ENCODE assay signal across 16 cellular contexts in the genomic region with DNA sequence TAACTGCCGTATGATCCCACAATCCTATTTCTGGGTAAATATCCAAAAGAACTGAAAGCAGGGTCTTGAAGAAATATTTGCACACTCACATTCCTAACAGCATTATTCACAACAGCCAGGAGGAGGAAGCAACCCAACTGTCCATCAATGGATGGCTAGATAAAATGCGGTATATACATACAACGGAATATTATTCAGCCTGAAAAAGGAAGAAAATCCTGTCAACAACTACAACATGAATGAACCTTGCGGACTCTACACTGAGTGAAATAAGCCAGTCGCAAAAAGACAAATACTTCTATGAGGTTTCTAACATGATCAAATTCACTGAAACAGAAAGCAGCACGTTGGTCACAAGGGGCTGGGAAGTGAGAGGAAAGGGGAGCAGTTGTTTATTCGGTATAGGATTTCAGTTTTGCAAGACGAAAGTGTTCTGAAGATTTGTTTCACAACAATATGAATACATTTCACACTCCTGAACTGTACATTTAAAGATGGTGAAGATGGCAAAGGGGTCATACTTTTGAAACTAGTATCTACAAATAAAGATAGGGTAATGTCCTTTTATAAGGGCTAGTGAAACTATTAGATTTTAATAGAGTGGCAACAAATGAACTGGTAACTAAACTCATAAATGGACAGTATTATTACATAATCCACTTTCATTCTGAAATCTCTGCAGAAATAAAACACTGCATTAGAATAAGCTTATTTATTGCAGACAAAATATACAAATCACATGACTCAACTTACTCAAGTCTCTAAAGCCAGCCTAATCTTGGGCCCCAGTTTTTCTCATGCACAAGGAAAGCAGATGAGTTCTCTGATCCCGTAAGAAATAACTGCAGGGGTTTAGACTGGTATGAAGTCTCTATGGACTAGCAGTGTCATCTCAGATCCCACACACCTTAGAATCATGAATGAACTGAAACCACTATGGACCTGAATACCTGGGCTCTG. TPM values are rescaled to one million over a fixed set of nuclear protein-coding genes. Genes with fewer than 3 reads are reported as not detected.
DNase-seq lines count a peak whose midpoint lies in the region; ATAC-seq and TF ChIP-seq lines count a peak whose summit lies in the region.
"Had no signal": no experiment of that assay in that cellular context is flagged by ENCODE, and none has a peak within 500 bp of the region (broad histone marks: within the 10 kb centered on the region; RNA-seq: fewer than 3 reads in every experiment).

No MANE protein-coding gene starts in this region.

- H3K36me3 ChIP-seq in smooth muscle cell (ENCODE audit: low read depth), result peaks cover 9% of the 10 kb centered on the region

- no peaks in the 10 kb centered on the region for H3K27me3 ChIP-seq in smooth muscle cell (ENCODE audit: low read depth)

- H3K27me3 Mint-ChIP-seq in activated T-cell treated with anti-CD3 and anti-CD28 coated beads, Interleukin-2, amount 50 U/mL, for 24 hours, result no peaks in the 10 kb centered on the region
- H3K27me3 Mint-ChIP-seq in activated T-helper 17 cell treated with anti-CD3 and anti-CD28 coated beads, Interleukin-2, amount 50 U/mL, for 72 hours, result no peaks in the 10 kb centered on the region

- ATAC-seq in activated T-helper 17 cell treated with anti-CD3 and anti-CD28 coated beads, Interleukin-2, amount 50 U/mL, for 72 hours (replicated peaks), result peak; percentile 62
- ATAC-seq in left ventricle myocardium superior, result no peak

- H3K36me3 Mint-ChIP-seq in activated T-cell treated with anti-CD3 and anti-CD28 coated beads, Interleukin-2, amount 50 U/mL, for 24 hours (ENCODE audit: low read depth), result peaks cover 84% of the 10 kb centered on the region
- H3K36me3 Mint-ChIP-seq in activated T-helper 17 cell treated with anti-CD3 and anti-CD28 coated beads, Interleukin-2, amount 50 U/mL, for 72 hours (ENCODE audit: low read depth), result peaks cover 100% of the 10 kb centered on the region

- H3K4me3 ChIP-seq in fibroblast of villous mesenchyme (ENCODE audit: low read depth, low read length) (no peak overlapping the region), smooth muscle cell (no peak overlapping the region)
- H3K4me3 ChIP-seq: left ventricle myocardium inferior had no signal

- H3K27ac Mint-ChIP-seq in activated T-cell treated with anti-CD3 and anti-CD28 coated beads, Interleukin-2, amount 50 U/mL, for 24 hours, result peak overlapping the region; percentile 39
- H3K27ac Mint-ChIP-seq in activated T-helper 17 cell treated with anti-CD3 and anti-CD28 coated beads, Interleukin-2, amount 50 U/mL, for 72 hours, result peak overlapping the region; percentile 12
- H3K27ac Mint-ChIP-seq: brain had no signal

- intact Hi-C loops in left ventricle myocardium superior (cut with micrococcal nuclease), result no loop called here

- H3K79me2 ChIP-seq in smooth muscle cell (ENCODE audit: low read depth), result peaks cover 93% of the 10 kb centered on the region

- H3K9me3 ChIP-seq in smooth muscle cell (replicated peaks; ENCODE audit: low read depth), result no peaks in the 10 kb centered on the region
- H3K9me3 ChIP-seq: left ventricle myocardium inferior had no signal

- H3K9me3 Mint-ChIP-seq in activated T-cell treated with anti-CD3 and anti-CD28 coated beads, Interleukin-2, amount 50 U/mL, for 24 hours, result no peaks in the 10 kb centered on the region
- no peaks in the 10 kb centered on the region for H3K9me3 Mint-ChIP-seq in activated T-helper 17 cell treated with anti-CD3 and anti-CD28 coated beads, Interleukin-2, amount 50 U/mL, for 72 hours
- H3K9me3 Mint-ChIP-seq: CD4-positive, CD25-positive, alpha-beta regulatory T cell had no signal

- no peak for DNase-seq in activated T-cell treated with anti-CD3 and anti-CD28 coated beads, Interleukin-2, amount 50 U/mL, for 24 hours
- no peak for DNase-seq in activated T-cell treated with anti-CD3 and anti-CD28 coated beads, Interleukin-2, amount 50 U/mL, for 1 hour
- DNase-seq in fibroblast of villous mesenchyme (ENCODE audit: low read depth), result peak; percentile 67
- DNase-seq in smooth muscle cell (lab: John Stamatoyannopoulos, UW; ENCODE audit: unreplicated experiment), result no peak
- no peak for DNase-seq in left ventricle myocardium superior
- DNase-seq in LoVo (ENCODE audit: low spot score), result no peak
- DNase-seq in NCI-H82 treated with DMSO at 0.1 percent for 48 hours (lab: John Stamatoyannopoulos, UW; ENCODE audit: unreplicated experiment), result no peak
- DNase-seq: CD4-positive, CD25-positive, alpha-beta regulatory T cell; left ventricle myocardium inferior; NCI-H2029; NCI-H526 treated with DMSO at 0.1 percent for 48 hours; posterior cingulate gyrus; stimulated activated CD4-positive, alpha-beta T cell treated with anti-CD3 and anti-CD28 coated beads, Interleukin-12 subunit alpha, Interleukin-12 subunit beta, amount 100 ng/mL, for 4 hours; stimulated activated naive CD4-positive, alpha-beta T cell treated with Interleukin-2 at 50 U/mL for 16 hours had no signal

- H3K4me1 ChIP-seq in smooth muscle cell (ENCODE audit: low read depth), result peaks cover 29% of the 10 kb centered on the region

- H4K20me1 ChIP-seq in smooth muscle cell (ENCODE audit: low read depth), result peaks cover 78% of the 10 kb centered on the region

- H2AFZ ChIP-seq in smooth muscle cell (ENCODE audit: low read depth), result no peak overlapping the region

- no peak overlapping the region for H3K9ac ChIP-seq in smooth muscle cell (ENCODE audit: low read depth)

- no peak overlapping the region for H3K4me3 Mint-ChIP-seq in activated T-cell treated with anti-CD3 and anti-CD28 coated beads, Interleukin-2, amount 50 U/mL, for 24 hours
- H3K4me3 Mint-ChIP-seq in activated T-helper 17 cell treated with anti-CD3 and anti-CD28 coated beads, Interleukin-2, amount 50 U/mL, for 72 hours, result peak overlapping the region; percentile 48

- TF ChIP-seq CTCF in fibroblast of villous mesenchyme (IDR thresholded peaks at IDR 0.05; ENCODE audit: insufficient read depth, low read depth, low read length), result no peak
- TF ChIP-seq CTCF in smooth muscle cell (IDR thresholded peaks at IDR 0.05; ENCODE audit: borderline replicate concordance, insufficient read depth, poor library complexity, severe bottlenecking), result no peak

- H3F3A ChIP-seq in smooth muscle cell (ENCODE audit: low read depth), result no peaks in the 10 kb centered on the region

- H3K27ac ChIP-seq in smooth muscle cell (ENCODE audit: low read depth), result no peak overlapping the region
- H3K27ac ChIP-seq: left ventricle myocardium inferior had no signal

- H3K4me2 ChIP-seq in smooth muscle cell, result peak overlapping the region; percentile 27

- peaks cover 66% of the 10 kb centered on the region for H3K4me1 Mint-ChIP-seq in activated T-cell treated with anti-CD3 and anti-CD28 coated beads, Interleukin-2, amount 50 U/mL, for 24 hours (ENCODE audit: low read depth)
- peaks cover 32% of the 10 kb centered on the region for H3K4me1 Mint-ChIP-seq in activated T-helper 17 cell treated with anti-CD3 and anti-CD28 coated beads, Interleukin-2, amount 50 U/mL, for 72 hours

- WGBS in smooth muscle cell (ENCODE audit: low lambda C conversion rate), result 86% methylated on average over 9 of the region's 9 CpGs

RNA-seq across cellular contexts. Expression of a gene that starts 6.0 kb away (rescaled TPM):
- total RNA-seq in activated T-helper 17 cell treated with anti-CD3 and anti-CD28 coated beads, Interleukin-2, amount 50 U/mL, for 72 hours, result 10 to 100 TPM; 64.5 to 64.7 TPM
- total RNA-seq in fibroblast of villous mesenchyme (51.9 and 87.7 TPM in 2 replicates), smooth muscle cell (69.0 and 118 TPM in 2 replicates), left ventricle myocardium superior (44.6 TPM)
- polyA plus RNA-seq in smooth muscle cell, result 23.5 and 31.7 TPM in 2 replicates
